In the genomic region with DNA sequence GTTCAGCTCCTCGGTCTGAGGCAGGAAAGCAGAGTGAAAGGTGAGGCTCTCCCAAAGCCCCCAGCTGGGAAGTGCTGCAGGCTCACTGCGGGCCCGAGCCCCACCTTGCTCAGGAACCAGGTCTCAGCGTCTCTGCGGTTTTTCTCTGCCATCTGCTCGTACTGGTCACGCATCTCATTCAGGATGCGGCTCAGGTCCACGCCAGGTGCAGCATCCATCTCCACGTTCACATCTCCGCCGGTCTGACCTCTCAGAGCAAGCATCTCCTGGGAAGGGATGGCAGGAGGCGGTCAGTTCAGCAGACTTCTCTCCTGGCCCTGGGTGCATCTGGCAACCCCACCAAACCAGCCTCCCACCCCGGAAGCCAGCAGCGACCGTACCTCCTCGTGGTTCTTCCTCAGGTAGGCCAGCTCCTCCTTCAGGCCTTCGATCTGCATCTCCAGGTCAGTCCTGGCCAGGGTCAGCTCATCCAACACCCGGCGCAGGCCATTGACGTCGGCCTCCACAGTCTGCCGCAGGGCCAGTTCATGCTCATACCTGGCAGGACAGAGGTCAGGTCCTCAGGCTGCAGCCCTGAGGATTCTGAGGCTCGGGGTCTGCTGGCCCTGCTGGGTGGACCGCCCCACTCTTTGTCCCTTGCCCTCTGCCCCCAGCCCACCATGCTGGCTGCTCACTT, we compare ENCODE assay signal across 23 cellular contexts. TPM values are rescaled to one million over a fixed set of nuclear protein-coding genes. Genes with fewer than 3 reads are reported as not detected.
A peak's percentile ranks its signal among the peaks of the same experiment; 100 is the strongest.
DNase-seq lines count a peak whose midpoint lies in the region; ATAC-seq, FAIRE-seq and TF ChIP-seq lines count a peak whose summit lies in the region.
"Had no signal": no experiment of that assay in that cellular context is flagged by ENCODE, and none has a peak within 500 bp of the region (broad histone marks: within the 10 kb centered on the region; RNA-seq: fewer than 3 reads in every experiment).

No MANE protein-coding gene starts in this region.

- POLR2A ChIA-PET in RWPE1 (lab: Yijun Ruan, JAX; ENCODE audit: low non-redundant PET) = no interaction called here

- WGBS in esophagus, 2 donors = 84 to 94% methylated on average over 25 of the region's 25 CpGs
- 88 to 90% methylated on average over 25 of the region's 25 CpGs for WGBS in sigmoid colon, 2 donors

- H3K36me3 ChIP-seq in bronchial epithelial cell (ENCODE audit: control insufficient read depth, insufficient read depth, low read length) (peaks cover 5% of the 10 kb centered on the region), esophagus (ENCODE audit: control insufficient read depth in 2 of 2, insufficient read depth in 2 of 2, low read length in 1 of 2) (no peaks in the 10 kb centered on the region), sigmoid colon (no peaks in the 10 kb centered on the region)
- H3K36me3 ChIP-seq: BE2C had no signal

- FAIRE-seq in bronchial epithelial cell (lab: Jason Lieb, UNC) = no peak
- FAIRE-seq: A549, D721Med, G401.6, GM12891 had no signal

- H3K27ac ChIP-seq in RWPE1 (peak overlapping the region; percentile 100), esophagus (ENCODE audit: low read depth in 2 of 2, low read length in 1 of 2) (peak overlapping the region in 1 of 2 donors; percentile 27), sigmoid colon (no peak overlapping the region)
- H3K27ac ChIP-seq: A549, C4-2B, GM23248 had no signal

- peaks cover 16% of the 10 kb centered on the region for H3K36me3 Mint-ChIP-seq in HFFc6 (ENCODE audit: low read depth)
- H3K36me3 Mint-ChIP-seq: IgD-negative memory B cell had no signal

- intact Hi-C loops in sigmoid colon (cut with DNase I) = no loop called here

- H3K4me1 Mint-ChIP-seq in HFFc6 (ENCODE audit: low read depth) = peaks cover 14% of the 10 kb centered on the region
- H3K4me1 Mint-ChIP-seq: CD4-positive, alpha-beta memory T cell had no signal

- DNase-seq in RWPE1 (ENCODE audit: low spot score) (no peak), bronchial epithelial cell (ENCODE audit: low read depth) (no peak), sigmoid colon (peak; percentile 50), HFFc6 (no peak)
- DNase-seq: BE2C; CD4-positive, alpha-beta memory T cell; DMS153; DMS79 treated with DMSO at 0.1 percent for 48 hours; EL; GM23248; H7 had no signal

- H3K9me3 ChIP-seq in esophagus (ENCODE audit: control insufficient read depth in 2 of 2, insufficient read depth in 1 of 2, low read depth in 1 of 2, low read length in 1 of 2) = no peaks in the 10 kb centered on the region
- peaks cover 0 to 9% (median 5%) of the 10 kb centered on the region in 4 donors for H3K9me3 ChIP-seq in sigmoid colon
- H3K9me3 ChIP-seq: BE2C had no signal

- H3K4me3 Mint-ChIP-seq in HFFc6 = no peak overlapping the region
- H3K4me3 Mint-ChIP-seq: CD4-positive, alpha-beta memory T cell; IgD-negative memory B cell had no signal

- no peak overlapping the region for H3K27ac Mint-ChIP-seq in HFFc6
- H3K27ac Mint-ChIP-seq: CD4-positive, alpha-beta memory T cell; IgD-negative memory B cell had no signal

- no peak for TF ChIP-seq EP300 in sigmoid colon (IDR thresholded peaks at IDR 0.05)

- peak overlapping the region; percentile 18 for H3K4me3 ChIP-seq in bronchial epithelial cell (ENCODE audit: low read depth, low read length)
- H3K4me3 ChIP-seq in esophagus (ENCODE audit: low read depth in 1 of 2, low read length in 2 of 2) = peak overlapping the region; percentile 38 to 45
- H3K4me3 ChIP-seq in sigmoid colon = no peak overlapping the region
- H3K4me3 ChIP-seq: A549, GM23248 had no signal

- H3K4me1 ChIP-seq in esophagus (ENCODE audit: control insufficient read depth in 2 of 2, insufficient read depth in 2 of 2, low read length in 1 of 2) (peaks cover 0 to 7% of the 10 kb centered on the region in 2 donors), sigmoid colon (no peaks in the 10 kb centered on the region)
- H3K4me1 ChIP-seq: BE2C had no signal

- H3K27me3 ChIP-seq in bronchial epithelial cell (ENCODE audit: control insufficient read depth, insufficient read depth, low read length) (no peaks in the 10 kb centered on the region), esophagus (ENCODE audit: control insufficient read depth in 1 of 2, insufficient read depth in 2 of 2, low read length in 2 of 2) (no peaks in the 10 kb centered on the region), sigmoid colon (peaks cover 0 to 8% (median 0%) of the 10 kb centered on the region in 3 donors)
- H3K27me3 ChIP-seq: BE2C had no signal

- H3K9me3 Mint-ChIP-seq in HFFc6 = peaks cover 19% of the 10 kb centered on the region

- TF ChIP-seq CTCF in RWPE1 (conservative IDR thresholded peaks at IDR 0.05; ENCODE audit: low read depth) (no peak), bronchial epithelial cell (IDR thresholded peaks at IDR 0.05; ENCODE audit: insufficient read depth, low read length, severe bottlenecking) (no peak), sigmoid colon (IDR thresholded peaks at IDR 0.05) (no peak), HFFc6 (IDR thresholded peaks at IDR 0.05) (no peak)

- H3K27me3 Mint-ChIP-seq in HFFc6 (ENCODE audit: insufficient read depth) = peaks cover 21% of the 10 kb centered on the region

- ATAC-seq in GM18867 (IDR thresholded peaks at IDR 0.05; ENCODE audit: unreplicated experiment) (no peak), GM18498 (IDR thresholded peaks at IDR 0.05; ENCODE audit: unreplicated experiment) (no peak), GM21360 (IDR thresholded peaks at IDR 0.05; ENCODE audit: unreplicated experiment) (no peak)

- CTCF ChIA-PET in RWPE1 (lab: Yijun Ruan, JAX) = interaction anchor here (0.6 to 2.1 kb wide), 3 partner anchors 9 to 62 kb away, joined by 3 to 7 read pairs (median 4); no protein-coding TSS in a partner anchor

- TF ChIP-seq POLR2A in sigmoid colon (IDR thresholded peaks at IDR 0.05) = no peak

RNA-seq across cellular contexts. Expression of gene KRT16, which starts 1.5 kb away (rescaled TPM):
- 1,390 and 10,131 TPM in 2 replicates for total RNA-seq in bronchial epithelial cell
- polyA plus RNA-seq in esophagus = 100 to 1,000 TPM; 413 to 534 TPM
- total RNA-seq in sigmoid colon = under 1 TPM in 1 of 4 donors, not detected in 3; 0.83 TPM
- under 1 TPM in 2 of 3 donors, not detected in 1; 0.09 to 0.60 TPM for polyA plus RNA-seq in sigmoid colon
- under 1 TPM in 4 of 6 experiments, not detected in 2; 0.11 to 0.47 (median 0.17) TPM for total RNA-seq in HFFc6 (2021; fragmentation: NEBNext Ultra II Directional; extraction: Animal tissue kit (Norgen Biotek cat#: 25700))
- total RNA-seq: CD4-positive, alpha-beta memory T cell; H7; HT1080 had no signal
- polyA plus RNA-seq: AG04450; CD4-positive, alpha-beta memory T cell; IgD-negative memory B cell had no signal

RNA-seq across cellular contexts. Expression of gene KRT17, which starts 13.3 kb away (rescaled TPM):
- 25,286 and 30,463 TPM in 2 replicates for total RNA-seq in bronchial epithelial cell
- 100 to 1,000 TPM in 1 of 2 donors, 10 to 100 TPM in 1; 92.9 to 191 TPM for polyA plus RNA-seq in esophagus
- 1 to 10 TPM in 2 of 4 donors, not detected in 2; 1.2 to 5.3 TPM for total RNA-seq in sigmoid colon
- polyA plus RNA-seq in sigmoid colon = under 1 TPM in 1 of 3 donors, not detected in 2; 0.17 TPM
- total RNA-seq in HFFc6 (2021; fragmentation: NEBNext Ultra II Directional; extraction: Animal tissue kit (Norgen Biotek cat#: 25700)) = 1 to 10 TPM; 1.0 to 3.9 (median 2.9) TPM
- total RNA-seq: CD4-positive, alpha-beta memory T cell; H7 had no signal
- polyA plus RNA-seq: CD4-positive, alpha-beta memory T cell; IgD-negative memory B cell had no signal

RNA-seq across cellular contexts. Expression of gene KRT14, which starts 24.4 kb away (rescaled TPM):
- 463 and 1,445 TPM in 2 replicates for total RNA-seq in bronchial epithelial cell
- 1,000 to 10,000 TPM in 1 of 2 donors, 100 to 1,000 TPM in 1; 516 to 1,961 TPM for polyA plus RNA-seq in esophagus
- total RNA-seq in sigmoid colon = not detected
- 1 to 10 TPM in 2 of 3 donors, under 1 TPM in 1; 0.15 to 3.6 (median 1.4) TPM for polyA plus RNA-seq in sigmoid colon
- total RNA-seq in HFFc6 (2021; fragmentation: NEBNext Ultra II Directional; extraction: Animal tissue kit (Norgen Biotek cat#: 25700)) = 1 to 10 TPM in 4 of 6 experiments, under 1 TPM in 2; 0.14 to 2.0 (median 1.5) TPM
- total RNA-seq: CD4-positive, alpha-beta memory T cell; GM23248; H7 had no signal
- polyA plus RNA-seq: AG04450; CD4-positive, alpha-beta memory T cell; IgD-negative memory B cell had no signal

RNA-seq across cellular contexts. Expression of gene KRT9, which starts 39.2 kb away (rescaled TPM):
- total RNA-seq in bronchial epithelial cell (0.26 and 0.51 TPM in 2 replicates), sigmoid colon (not detected)
- polyA plus RNA-seq in esophagus (under 1 TPM; 0.12 to 0.24 TPM), sigmoid colon (not detected)
- not detected for total RNA-seq in HFFc6 (2021; fragmentation: NEBNext Ultra II Directional; extraction: Animal tissue kit (Norgen Biotek cat#: 25700))
- total RNA-seq: CD4-positive, alpha-beta memory T cell; GM23248; H7; HT1080 had no signal
- polyA plus RNA-seq: A549; AG04450; CD4-positive, alpha-beta memory T cell; GM23248; IgD-negative memory B cell had no signal

Comparison
In these comparisons a context has a peak if more than half of its experiments do, and no peak if none do; other contexts are left out.
1. H3K4me3 ChIP-seq: peak in bronchial epithelial cell (single experiment) and esophagus (2 of 2); none in sigmoid colon (0 of 4).
2. RNA of gene KRT16, which starts 1.5 kb away (total RNA-seq): 1,390 to 10,131 TPM in bronchial epithelial cell; 0.11 to 0.47 TPM in HFFc6 and 0.83 TPM in sigmoid colon; every median in the first group is over 100 times any median in the second.
3. RNA of gene KRT17, which starts 13.3 kb away (total RNA-seq): 25,286 to 30,463 TPM in bronchial epithelial cell; 1.0 to 3.9 TPM in HFFc6 and 1.2 to 5.3 TPM in sigmoid colon; every median in the first group is over 1,000 times any median in the second.
4. RNA of gene KRT14, which starts 24.4 kb away (total RNA-seq): 463 to 1,445 TPM in bronchial epithelial cell; 0.14 to 2.0 TPM in HFFc6 and not detected in sigmoid colon; every median in the first group is over 100 times any median in the second.